Comparison of ENCODE assay signal across 18 cellular contexts in genomic region chr9:132547976-132548730, GRCh38. TPM values are rescaled to one million over a fixed set of nuclear protein-coding genes. Genes with fewer than 3 reads are reported as not detected.
DNase-seq lines count a peak whose midpoint lies in the region; TF ChIP-seq lines count a peak whose summit lies in the region.
"Had no signal": no experiment of that assay in that cellular context is flagged by ENCODE, and none has a peak within 500 bp of the region (broad histone marks: within the 10 kb centered on the region; RNA-seq: fewer than 3 reads in every experiment).

No MANE protein-coding gene starts in this region.

- intact Hi-C loops in posterior vena cava (cut with DNase I), result no loop called here

- peak overlapping the region in 4 of 5 experiments; percentile 61 to 95 (median 82) for H3K27ac Mint-ChIP-seq in brain

- TF ChIP-seq CTCF in brain (conservative IDR thresholded peaks at IDR 0.05), result no peak

- DNase-seq in DMS53 (lab: John Stamatoyannopoulos, UW) (peak; percentile 12), DMS53 treated with DMSO at 0.1 percent for 48 hours (lab: John Stamatoyannopoulos, UW; ENCODE audit: unreplicated experiment) (no peak), kidney tubule cell (ENCODE audit: low spot score) (peak; percentile 23), posterior vena cava (ENCODE audit: low spot score) (peak; percentile 60), EL (no peak), AG20443 (ENCODE audit: low spot score) (no peak), NCI-H2196 (lab: John Stamatoyannopoulos, UW; ENCODE audit: unreplicated experiment) (no peak)
- DNase-seq: C1 segment of cervical spinal cord, COR-L47, GDM1, GOT3, KG1, MM.1S, NCI-H1105, NCI-H1694 treated with DMSO at 0.1 percent for 48 hours, SJCRH30 had no signal

- H3K4me1 Mint-ChIP-seq in brain, result peaks cover 71% of the 10 kb centered on the region

- peaks cover 0 to 5% (median 0%) of the 10 kb centered on the region in 5 experiments for H3K9me3 Mint-ChIP-seq in brain

- no peaks in the 10 kb centered on the region for H3K36me3 Mint-ChIP-seq in brain

- no peaks in the 10 kb centered on the region for H3K27me3 Mint-ChIP-seq in brain

- peak overlapping the region in 1 of 5 experiments; percentile 48 for H3K4me3 Mint-ChIP-seq in brain

RNA-seq across cellular contexts. Expression of gene BARHL1, which starts 34.3 kb away (rescaled TPM):
- 14.4 TPM for polyA plus RNA-seq in brain (ENCODE audit: insufficient read depth, low read depth, low replicate concordance)
- total RNA-seq in posterior vena cava, result not detected
- total RNA-seq: NCI-H460, SJCRH30 had no signal

Comparison
In these comparisons a context has a peak if more than half of its experiments do, and no peak if none do; other contexts are left out.
1. DNase-seq: peak in DMS53 (single experiment), kidney tubule cell (single experiment) and posterior vena cava (single experiment); none in DMS53 treated with DMSO at 0.1 percent for 48 hours (single experiment), EL (single experiment), AG20443 (single experiment) and NCI-H2196 (single experiment).